ENCODE assay signal across 12 cellular contexts in genomic region chr6:130105996-130106704, GRCh38.
DNase-seq lines count a peak whose midpoint lies in the region; ATAC-seq and TF ChIP-seq lines count a peak whose summit lies in the region.
"Had no signal": no experiment of that assay in that cellular context is flagged by ENCODE, and none has a peak within 500 bp of the region (broad histone marks: within the 10 kb centered on the region; RNA-seq: fewer than 3 reads in every experiment).

No MANE protein-coding gene starts in this region.

- no peak for TF ChIP-seq CTCF in NB4 (IDR thresholded peaks at IDR 0.05; ENCODE audit: low read depth, low read length)
- no peak for TF ChIP-seq CTCF in MCF 10A (IDR thresholded peaks at IDR 0.05; ENCODE audit: unreplicated experiment)

- H3K4me3 ChIP-seq in NB4 (ENCODE audit: low read depth, low read length): no peak overlapping the region
- H3K4me3 ChIP-seq: heart right ventricle had no signal

- H3K36me3 Mint-ChIP-seq in MCF 10A (ENCODE audit: insufficient read depth, unreplicated experiment): peaks cover 6% of the 10 kb centered on the region

- CTCF ChIA-PET in MCF 10A (lab: Yijun Ruan, JAX): interaction anchor here (0.7 kb wide), 1 partner anchor 573 kb away, joined by 3 read pairs; no protein-coding TSS in a partner anchor

- TF ChIP-seq POLR2A in NB4 (IDR thresholded peaks at IDR 0.05; ENCODE audit: extremely low read depth, insufficient read length): no peak

- no peak overlapping the region for H3K4me3 Mint-ChIP-seq in MCF 10A (ENCODE audit: unreplicated experiment)
- H3K4me3 Mint-ChIP-seq: activated T-helper 17 cell treated with anti-CD3 and anti-CD28 coated beads, Interleukin-2, amount 50 U/mL, for 72 hours had no signal

- no peaks in the 10 kb centered on the region for H3K4me1 Mint-ChIP-seq in MCF 10A (ENCODE audit: insufficient read depth, unreplicated experiment)

- BruUV-seq in MCF 10A (replicated peaks; lab: Mats Ljungman, UMichigan): no TSS peak

- ATAC-seq in GM19452 (IDR thresholded peaks at IDR 0.05; ENCODE audit: unreplicated experiment) (peak; percentile 91), HG02981 (IDR thresholded peaks at IDR 0.05; ENCODE audit: unreplicated experiment) (peak; percentile 88), left lobe of liver (no peak)
- ATAC-seq: activated T-helper 17 cell treated with anti-CD3 and anti-CD28 coated beads, Interleukin-2, amount 50 U/mL, for 72 hours; heart right ventricle had no signal

- no peaks in the 10 kb centered on the region for H3K27me3 Mint-ChIP-seq in MCF 10A (ENCODE audit: insufficient read depth, unreplicated experiment)
- H3K27me3 Mint-ChIP-seq: activated T-helper 17 cell treated with anti-CD3 and anti-CD28 coated beads, Interleukin-2, amount 50 U/mL, for 72 hours had no signal

- H3K9me3 Mint-ChIP-seq in MCF 10A (ENCODE audit: unreplicated experiment): peaks cover 10% of the 10 kb centered on the region

- DNase-seq in GDM1 (lab: John Stamatoyannopoulos, UW) (peak; percentile 34), NB4 (ENCODE audit: low read depth) (peak; percentile 80), MCF 10A (ENCODE audit: unreplicated experiment) (no peak), left lobe of liver (ENCODE audit: low spot score) (no peak), NCI-H2029 (lab: John Stamatoyannopoulos, UW) (no peak), NCI-H2227 treated with DMSO at 0.1 percent for 48 hours (lab: John Stamatoyannopoulos, UW) (no peak)
- DNase-seq: ACHN, heart right ventricle, T1000 had no signal

- H3K27ac Mint-ChIP-seq in MCF 10A (ENCODE audit: low read depth, unreplicated experiment): no peak overlapping the region
- H3K27ac Mint-ChIP-seq: activated T-helper 17 cell treated with anti-CD3 and anti-CD28 coated beads, Interleukin-2, amount 50 U/mL, for 72 hours had no signal

- POLR2A ChIA-PET in MCF 10A (lab: Yijun Ruan, JAX): interaction anchor here (0.6 kb wide), 1 partner anchor 15 kb away, joined by 4 read pairs; no protein-coding TSS in a partner anchor

- intact Hi-C loops in MCF 10A (cut with micrococcal nuclease): no loop called here

Comparison
In these comparisons a context has a peak if more than half of its experiments do, and no peak if none do; other contexts are left out.
1. DNase-seq: peak in GDM1 (single experiment) and NB4 (single experiment); none in MCF 10A (single experiment), left lobe of liver (single experiment), NCI-H2029 (single experiment) and NCI-H2227 treated with DMSO at 0.1 percent for 48 hours (single experiment).